1 cellular context compared by ENCODE assay signal in genomic region chr19:48872182-48872883, GRCh38.
TF ChIP-seq lines count a peak whose summit lies in the region.

Gene PPP1R15A (plus strand): TSS chr19:48872421. CDS start chr19:48873234, 813 bp downstream.

TF ChIP-seq in HepG2, 621 proteins besides CTCF, POLR2A, EP300 and RAD21 (continued from another document and continues in another):
- peak; percentile 57; the same call in 1 of the 2 replicates for TF ChIP-seq CSRNP1 (CRISPR knock-in tag; IDR thresholded peaks at IDR 0.05)
- TF ChIP-seq DRAP1 (CRISPR knock-in tag; IDR thresholded peaks at IDR 0.05) = peak; percentile 99
- no peak for TF ChIP-seq RBM22 (optimal IDR thresholded peaks at IDR 0.05; ENCODE audit: low read length)
- TF ChIP-seq ZBTB1 (CRISPR knock-in tag; IDR thresholded peaks at IDR 0.05; ENCODE audit: borderline replicate concordance) = no peak
- no peak for TF ChIP-seq MTF1 (CRISPR knock-in tag; IDR thresholded peaks at IDR 0.05)
- no peak for TF ChIP-seq RELA (CRISPR knock-in tag; IDR thresholded peaks at IDR 0.05)
- TF ChIP-seq HOXA5 (CRISPR knock-in tag; IDR thresholded peaks at IDR 0.05) = no peak
- TF ChIP-seq, protein P1, sequence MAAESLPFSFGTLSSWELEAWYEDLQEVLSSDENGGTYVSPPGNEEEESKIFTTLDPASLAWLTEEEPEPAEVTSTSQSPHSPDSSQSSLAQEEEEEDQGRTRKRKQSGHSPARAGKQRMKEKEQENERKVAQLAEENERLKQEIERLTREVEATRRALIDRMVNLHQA (CRISPR knock-in tag; IDR thresholded peaks at IDR 0.05) = no peak
- TF ChIP-seq ZNF138 (CRISPR knock-in tag; IDR thresholded peaks at IDR 0.05; ENCODE audit: low read depth) = peak; percentile 56; the same call in 1 of the 2 replicates
- TF ChIP-seq, protein P2, sequence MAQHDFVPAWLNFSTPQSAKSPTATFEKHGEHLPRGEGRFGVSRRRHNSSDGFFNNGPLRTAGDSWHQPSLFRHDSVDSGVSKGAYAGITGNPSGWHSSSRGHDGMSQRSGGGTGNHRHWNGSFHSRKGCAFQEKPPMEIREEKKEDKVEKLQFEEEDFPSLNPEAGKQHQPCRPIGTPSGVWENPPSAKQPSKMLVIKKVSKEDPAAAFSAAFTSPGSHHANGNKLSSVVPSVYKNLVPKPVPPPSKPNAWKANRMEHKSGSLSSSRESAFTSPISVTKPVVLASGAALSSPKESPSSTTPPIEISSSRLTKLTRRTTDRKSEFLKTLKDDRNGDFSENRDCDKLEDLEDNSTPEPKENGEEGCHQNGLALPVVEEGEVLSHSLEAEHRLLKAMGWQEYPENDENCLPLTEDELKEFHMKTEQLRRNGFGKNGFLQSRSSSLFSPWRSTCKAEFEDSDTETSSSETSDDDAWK (CRISPR knock-in tag; IDR thresholded peaks at IDR 0.05) = no peak
- TF ChIP-seq ARID2 (CRISPR knock-in tag; IDR thresholded peaks at IDR 0.05; ENCODE audit: borderline replicate concordance) = no peak
- no peak for TF ChIP-seq CEBPZ (IDR thresholded peaks at IDR 0.05; ENCODE audit: low read length)
- TF ChIP-seq KDM1A (CRISPR knock-in tag; IDR thresholded peaks at IDR 0.05) = no peak
- TF ChIP-seq ARHGAP35 (CRISPR knock-in tag; IDR thresholded peaks at IDR 0.05; ENCODE audit: borderline replicate concordance) = peak; percentile 50; the same call in 1 of the 2 replicates
- TF ChIP-seq ZBTB7A (CRISPR knock-in tag; IDR thresholded peaks at IDR 0.05) = peak; percentile 64; the same call in 1 of the 2 replicates
- TF ChIP-seq PTBP1 (IDR thresholded peaks at IDR 0.05; ENCODE audit: low read depth, low read length, poor library complexity, severe bottlenecking) = no peak
- no peak for TF ChIP-seq SNAPC2 (CRISPR knock-in tag; IDR thresholded peaks at IDR 0.05)
- TF ChIP-seq EEA1 (CRISPR knock-in tag; IDR thresholded peaks at IDR 0.05; ENCODE audit: borderline replicate concordance) = no peak
- TF ChIP-seq ZBTB20 (CRISPR knock-in tag; IDR thresholded peaks at IDR 0.05; ENCODE audit: borderline replicate concordance, low read depth) = peak; percentile 71; the same call in 1 of the 2 replicates
- TF ChIP-seq ZKSCAN8 (CRISPR knock-in tag; IDR thresholded peaks at IDR 0.05; ENCODE audit: borderline replicate concordance) = no peak
- TF ChIP-seq ZFP36 (IDR thresholded peaks at IDR 0.05; ENCODE audit: borderline replicate concordance, low read depth, low read length, partially characterized antibody) = no peak
- TF ChIP-seq ZNF441 (CRISPR knock-in tag; IDR thresholded peaks at IDR 0.05; ENCODE audit: borderline replicate concordance) = peak; percentile 31; the same call in 1 of the 2 replicates
- no peak for TF ChIP-seq FOSL1 (CRISPR knock-in tag; IDR thresholded peaks at IDR 0.05; ENCODE audit: borderline replicate concordance)
- peak; percentile 61 for TF ChIP-seq RBM39 (IDR thresholded peaks at IDR 0.05; ENCODE audit: low read depth, low read length, poor library complexity, severe bottlenecking)
- no peak for TF ChIP-seq ZNF674 (CRISPR knock-in tag; IDR thresholded peaks at IDR 0.05; ENCODE audit: low read depth)
- no peak for TF ChIP-seq SRSF1 (optimal IDR thresholded peaks at IDR 0.05; ENCODE audit: low read depth, low read length)
- no peak for TF ChIP-seq HDAC2 (CRISPR knock-in tag; IDR thresholded peaks at IDR 0.05)
- TF ChIP-seq FOSL2 (CRISPR knock-in tag; IDR thresholded peaks at IDR 0.05) = peak; percentile 62; the same call in 1 of the 2 replicates
- TF ChIP-seq ZNF414 (CRISPR knock-in tag; IDR thresholded peaks at IDR 0.05) = peak; percentile 50; the same call in 1 of the 2 replicates
- 0 out of 2 replicates have a peak, but pooled peaks have one; percentile 23 for TF ChIP-seq TFDP2 (CRISPR knock-in tag; IDR thresholded peaks at IDR 0.05)
- peak; percentile 88 for TF ChIP-seq CHD2 (IDR thresholded peaks at IDR 0.05; ENCODE audit: low read depth, low read length)
- TF ChIP-seq, protein P3, sequence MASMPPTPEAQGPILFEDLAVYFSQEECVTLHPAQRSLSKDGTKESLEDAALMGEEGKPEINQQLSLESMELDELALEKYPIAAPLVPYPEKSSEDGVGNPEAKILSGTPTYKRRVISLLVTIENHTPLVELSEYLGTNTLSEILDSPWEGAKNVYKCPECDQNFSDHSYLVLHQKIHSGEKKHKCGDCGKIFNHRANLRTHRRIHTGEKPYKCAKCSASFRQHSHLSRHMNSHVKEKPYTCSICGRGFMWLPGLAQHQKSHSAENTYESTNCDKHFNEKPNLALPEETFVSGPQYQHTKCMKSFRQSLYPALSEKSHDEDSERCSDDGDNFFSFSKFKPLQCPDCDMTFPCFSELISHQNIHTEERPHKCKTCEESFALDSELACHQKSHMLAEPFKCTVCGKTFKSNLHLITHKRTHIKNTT (CRISPR knock-in tag; IDR thresholded peaks at IDR 0.05) = peak; percentile 70; the same call in 1 of the 2 replicates
- peak; percentile 45; the same call in 1 of the 2 replicates for TF ChIP-seq SOX5 (CRISPR knock-in tag; IDR thresholded peaks at IDR 0.05; ENCODE audit: borderline replicate concordance)
- TF ChIP-seq SMYD3 (CRISPR knock-in tag; IDR thresholded peaks at IDR 0.05) = no peak
- TF ChIP-seq POLR2G (IDR thresholded peaks at IDR 0.05; ENCODE audit: low read depth, low read length) = peak; percentile 99
- TF ChIP-seq, protein P4, sequence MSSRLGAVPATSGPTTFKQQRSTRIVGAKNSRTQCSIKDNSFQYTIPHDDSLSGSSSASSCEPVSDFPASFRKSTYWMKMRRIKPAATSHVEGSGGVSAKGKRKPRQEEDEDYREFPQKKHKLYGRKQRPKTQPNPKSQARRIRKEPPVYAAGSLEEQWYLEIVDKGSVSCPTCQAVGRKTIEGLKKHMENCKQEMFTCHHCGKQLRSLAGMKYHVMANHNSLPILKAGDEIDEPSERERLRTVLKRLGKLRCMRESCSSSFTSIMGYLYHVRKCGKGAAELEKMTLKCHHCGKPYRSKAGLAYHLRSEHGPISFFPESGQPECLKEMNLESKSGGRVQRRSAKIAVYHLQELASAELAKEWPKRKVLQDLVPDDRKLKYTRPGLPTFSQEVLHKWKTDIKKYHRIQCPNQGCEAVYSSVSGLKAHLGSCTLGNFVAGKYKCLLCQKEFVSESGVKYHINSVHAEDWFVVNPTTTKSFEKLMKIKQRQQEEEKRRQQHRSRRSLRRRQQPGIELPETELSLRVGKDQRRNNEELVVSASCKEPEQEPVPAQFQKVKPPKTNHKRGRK (CRISPR knock-in tag; IDR thresholded peaks at IDR 0.05) = no peak
- TF ChIP-seq ISX (CRISPR knock-in tag; conservative IDR thresholded peaks at IDR 0.05) = no peak
- TF ChIP-seq, protein P5, sequence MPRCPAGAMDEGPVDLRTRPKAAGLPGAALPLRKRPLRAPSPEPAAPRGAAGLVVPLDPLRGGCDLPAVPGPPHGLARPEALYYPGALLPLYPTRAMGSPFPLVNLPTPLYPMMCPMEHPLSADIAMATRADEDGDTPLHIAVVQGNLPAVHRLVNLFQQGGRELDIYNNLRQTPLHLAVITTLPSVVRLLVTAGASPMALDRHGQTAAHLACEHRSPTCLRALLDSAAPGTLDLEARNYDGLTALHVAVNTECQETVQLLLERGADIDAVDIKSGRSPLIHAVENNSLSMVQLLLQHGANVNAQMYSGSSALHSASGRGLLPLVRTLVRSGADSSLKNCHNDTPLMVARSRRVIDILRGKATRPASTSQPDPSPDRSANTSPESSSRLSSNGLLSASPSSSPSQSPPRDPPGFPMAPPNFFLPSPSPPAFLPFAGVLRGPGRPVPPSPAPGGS (CRISPR knock-in tag; IDR thresholded peaks at IDR 0.05) = peak; percentile 90
- no peak for TF ChIP-seq MYPOP (CRISPR knock-in tag; IDR thresholded peaks at IDR 0.05)
- TF ChIP-seq ZNF180 (CRISPR knock-in tag; IDR thresholded peaks at IDR 0.05; ENCODE audit: borderline replicate concordance, low read depth) = no peak
- peak; percentile 37; the same call in 1 of the 2 replicates for TF ChIP-seq ZNF619 (CRISPR knock-in tag; IDR thresholded peaks at IDR 0.05)
- peak; percentile 81; the same call in 1 of the 2 replicates for TF ChIP-seq ZNF274 (CRISPR knock-in tag; IDR thresholded peaks at IDR 0.05)
- TF ChIP-seq ZMYM3 (CRISPR knock-in tag; IDR thresholded peaks at IDR 0.05) = no peak
- no peak for TF ChIP-seq NFIB (CRISPR knock-in tag; IDR thresholded peaks at IDR 0.05; ENCODE audit: borderline replicate concordance)
- TF ChIP-seq MAFK (conservative IDR thresholded peaks at IDR 0.05 in 1 of 2, IDR thresholded peaks at IDR 0.05 in 1 of 2; ENCODE audit: low read length in 2 of 2) = peak in 1 of 2 experiments; percentile 12; a peak in 2 of 4 replicates
- peak; percentile 72; the same call in 1 of the 2 replicates for TF ChIP-seq NFKB2 (CRISPR knock-in tag; IDR thresholded peaks at IDR 0.05; ENCODE audit: borderline replicate concordance)
- TF ChIP-seq, protein P6, sequence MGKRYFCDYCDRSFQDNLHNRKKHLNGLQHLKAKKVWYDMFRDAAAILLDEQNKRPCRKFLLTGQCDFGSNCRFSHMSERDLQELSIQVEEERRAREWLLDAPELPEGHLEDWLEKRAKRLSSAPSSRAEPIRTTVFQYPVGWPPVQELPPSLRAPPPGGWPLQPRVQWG (CRISPR knock-in tag; IDR thresholded peaks at IDR 0.05; ENCODE audit: borderline replicate concordance, low read depth) = no peak
- TF ChIP-seq POGZ (CRISPR knock-in tag; IDR thresholded peaks at IDR 0.05) = peak; percentile 71; the same call in 1 of the 2 replicates
- peak; percentile 92 for TF ChIP-seq SALL1 (CRISPR knock-in tag; IDR thresholded peaks at IDR 0.05)
- 0 out of 2 replicates have a peak, but pooled peaks have one; percentile 62 for TF ChIP-seq ZNF33B (CRISPR knock-in tag; IDR thresholded peaks at IDR 0.05)
- no peak for TF ChIP-seq GABPA (IDR thresholded peaks at IDR 0.05; ENCODE audit: low read depth, low read length)
- peak; percentile 39; the same call in 1 of the 2 replicates for TF ChIP-seq GABPA (CRISPR knock-in tag; IDR thresholded peaks at IDR 0.05; ENCODE audit: low read depth)
- no peak for TF ChIP-seq MAFG (CRISPR knock-in tag; IDR thresholded peaks at IDR 0.05)
- TF ChIP-seq ZNF629 (CRISPR knock-in tag; conservative IDR thresholded peaks at IDR 0.05) = no peak
- TF ChIP-seq ZNF780A (CRISPR knock-in tag; IDR thresholded peaks at IDR 0.05) = no peak
- TF ChIP-seq ZNF563 (CRISPR knock-in tag; IDR thresholded peaks at IDR 0.05) = peak; percentile 75
- peak; percentile 10; the same call in 1 of the 2 replicates for TF ChIP-seq NFYB (CRISPR knock-in tag; IDR thresholded peaks at IDR 0.05)
- no peak for TF ChIP-seq ZNF777 (CRISPR knock-in tag; IDR thresholded peaks at IDR 0.05)
- TF ChIP-seq SMARCC2 (IDR thresholded peaks at IDR 0.05) = no peak
